ENCODE assay signal across 8 cellular contexts in the genomic region with DNA sequence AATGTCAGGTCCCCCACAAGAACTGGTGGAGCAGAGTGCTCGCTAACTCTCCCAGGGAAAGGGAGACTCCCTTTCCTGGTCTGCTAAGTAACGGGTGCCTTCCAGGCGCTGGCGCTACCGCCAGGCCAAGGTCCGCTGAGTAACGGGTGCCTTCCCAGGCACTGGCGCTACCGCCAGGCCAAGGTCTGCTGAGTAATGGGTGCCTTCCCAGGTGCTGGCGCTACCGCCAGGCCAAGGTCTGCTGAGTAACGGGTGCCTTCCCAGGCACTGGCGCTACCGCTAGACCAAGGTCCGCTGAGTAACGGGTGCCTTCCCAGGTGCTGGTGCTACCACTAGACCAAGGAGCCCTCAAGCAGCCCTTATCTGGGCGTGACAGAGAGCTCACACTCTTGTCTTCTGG. TPM values are rescaled to one million over a fixed set of nuclear protein-coding genes. Genes with fewer than 3 reads are reported as not detected.
DNase-seq lines count a peak whose midpoint lies in the region; ATAC-seq, FAIRE-seq and TF ChIP-seq lines count a peak whose summit lies in the region.
"Not testable (repeated sequence)": the region's sequence is repeated elsewhere in the genome, so short reads cannot be mapped to it uniquely, and the experiment has no call there.
"Had no signal": no experiment of that assay in that cellular context is flagged by ENCODE, and none has a peak within 500 bp of the region (broad histone marks: within the 10 kb centered on the region; RNA-seq: fewer than 3 reads in every experiment).

No MANE protein-coding gene starts in this region.

- H2AFZ ChIP-seq in K562 (ENCODE audit: low read depth, low read length): peak overlapping the region; percentile 64

- not testable (repeated sequence) for BruUV-seq in K562 (replicated peaks; lab: Mats Ljungman, UMichigan)

- intact Hi-C loops in K562 (cut with micrococcal nuclease) (loop anchor here (5.0 to 10.0 kb wide), 2 partner anchors 162 to 459 kb away; partner anchors contain the start of genes C8G and TUBB4B), posterior vena cava (cut with DNase I) (loop anchor here (2.0 to 10.0 kb wide), 3 partner anchors 242 to 279 kb away; partner anchors contain the start of gene ABCA2 (in 1 of the 2)), aorta (cut with DNase I) (loop anchor here (10.0 kb wide), 2 partner anchors 159 to 279 kb away; partner anchors contain the start of genes C8G (in 1 of the 2) and FBXW5 (in 1 of the 2))

- not testable (repeated sequence) for TF ChIP-seq POLR2A in Peyer's patch (IDR thresholded peaks at IDR 0.05); K562 (conservative IDR thresholded peaks at IDR 0.05)

- H3K27ac ChIP-seq in Peyer's patch (peak overlapping the region in 1 of 4 donors; percentile 33), K562 (ENCODE audit: extremely low read depth, low read depth, low read length) (peak overlapping the region; percentile 72)
- H3K27ac ChIP-seq in aorta (ENCODE audit: low read depth in 1 of 2, low read length in 2 of 2): not testable (repeated sequence)

- not testable (repeated sequence) for H3K9me3 ChIP-seq in Peyer's patch; K562 (replicated peaks; ENCODE audit: control insufficient read depth, insufficient read depth, low read depth, low read length); aorta (ENCODE audit: control insufficient read depth, low read length)

- not testable (repeated sequence) for ATAC-seq in K562; aorta (ENCODE audit: low FRiP score)

- FAIRE-seq in K562 (lab: Jason Lieb, UNC): not testable (repeated sequence)

- not testable (repeated sequence) for H3K27me3 ChIP-seq in Peyer's patch; K562 (ENCODE audit: control insufficient read depth in 2 of 2, insufficient read depth in 2 of 2, low read length in 2 of 2); aorta (ENCODE audit: control insufficient read depth in 1 of 2, insufficient read depth in 2 of 2, low read length in 1 of 2)

- H4K20me1 ChIP-seq in K562 (replicated peaks; ENCODE audit: control insufficient read depth, insufficient read depth, low read length): not testable (repeated sequence)

- H3K36me3 ChIP-seq in Peyer's patch; K562 (ENCODE audit: control insufficient read depth, insufficient read depth, low read length); aorta (ENCODE audit: control insufficient read depth in 1 of 2, insufficient read depth in 2 of 2, low read length in 1 of 2): not testable (repeated sequence)

- not testable (repeated sequence) for H3K9me1 ChIP-seq in K562 (ENCODE audit: control insufficient read depth, insufficient read depth, low read length)

- H3K4me2 ChIP-seq in K562 (ENCODE audit: insufficient read depth, low read length): not testable (repeated sequence)

- CTCF ChIA-PET in K562 (lab: Yijun Ruan, JAX; ENCODE audit: low intra/inter-chr PET ratio): interaction anchor here (1.3 kb wide), 1 partner anchor 20 kb away, joined by 4 read pairs; no protein-coding TSS in a partner anchor

- peaks cover 0 to 37% (median 7%) of the 10 kb centered on the region in 4 donors for H3K4me1 ChIP-seq in Peyer's patch
- H3K4me1 ChIP-seq in K562 (replicated peaks in 1 of 2; ENCODE audit: control insufficient read depth in 2 of 2, insufficient read depth in 2 of 2, low read length in 2 of 2): peaks cover 31 to 45% of the 10 kb centered on the region in 2 experiments
- H3K4me1 ChIP-seq in aorta (ENCODE audit: control insufficient read depth in 1 of 2, insufficient read depth in 2 of 2, low read length in 2 of 2): not testable (repeated sequence)

- peak; percentile 86 for DNase-seq in Caki2 (ENCODE audit: low read depth)
- DNase-seq in Peyer's patch: peak in 2 of 3 donors; percentile 79 to 80
- DNase-seq in K562 (ENCODE audit: extremely low read depth in 1 of 4, low spot score in 3 of 4): peak in 1 of 4 experiments; percentile 52
- peak; percentile 74 for DNase-seq in kidney tubule cell (ENCODE audit: low spot score)
- DNase-seq in posterior vena cava (ENCODE audit: low spot score): peak; percentile 32
- DNase-seq in aorta: peak; percentile 17 to 24

- not testable (repeated sequence) for TF ChIP-seq RAD21 in K562 (CRISPR knock-in tag; conservative IDR thresholded peaks at IDR 0.05 in 1 of 2, IDR thresholded peaks at IDR 0.05 in 1 of 2)

- WGBS in K562 (ENCODE audit: insufficient coverage, low coverage, missing lambda C conversion rate): 11% methylated on average over 10 of the region's 17 CpGs
- 86 to 90% methylated on average over 17 of the region's 17 CpGs for WGBS in aorta, 2 donors

- POLR2A ChIA-PET in K562 (lab: Yijun Ruan, JAX): interaction anchor here (0.6 to 1.1 kb wide), 2 partner anchors 19 to 403 kb away, joined by 3 to 4 read pairs; partner anchors contain the start of gene SSNA1

- H3K9ac ChIP-seq in K562 (ENCODE audit: insufficient read depth in 1 of 2, low read depth in 2 of 2, low read length in 2 of 2): peak overlapping the region; percentile 47 to 79

- not testable (repeated sequence) for H3K4me3 ChIP-seq in Peyer's patch; K562; aorta (ENCODE audit: low read length in 2 of 2)

- peak in 1 of 6 experiments; percentile 12 for TF ChIP-seq CTCF in Peyer's patch (IDR thresholded peaks at IDR 0.05)
- not testable (repeated sequence) for TF ChIP-seq CTCF in K562 (IDR thresholded peaks at IDR 0.05 in 2 of 3, conservative IDR thresholded peaks at IDR 0.05 in 1 of 3; ENCODE audit: insufficient read depth in 2 of 3, low read depth in 1 of 3, low read length in 3 of 3)

- TF ChIP-seq EP300 in K562 (IDR thresholded peaks at IDR 0.05; ENCODE audit: low read length): not testable (repeated sequence)

- H3K79me2 ChIP-seq in K562 (ENCODE audit: control insufficient read depth, insufficient read depth, low read length): not testable (repeated sequence)

- in situ Hi-C loops in Caki2 (cut with HindIII; ENCODE audit: low pct_unique_long_range_greater_than_20kb, low sequenced_read_pairs): not testable (repeated sequence)
- in situ Hi-C loops in K562 (cut with MboI): loop anchor here (25.0 kb wide), 1 partner anchor 452 kb away; the partner anchor contains the start of genes CYSRT1, RNF224, SLC34A3 and TUBB4B

RNA-seq across cellular contexts. Expression of gene TMEM141, which starts 5.6 kb away (rescaled TPM):
- 230 and 313 TPM in 2 replicates for total RNA-seq in Caki2 (2014; rRNA removed; shearing (Covaris generic); ENCODE audit: low replicate concordance)
- 100 to 1,000 TPM in 3 of 4 donors, 10 to 100 TPM in 1; 52.0 to 240 (median 187) TPM for total RNA-seq in Peyer's patch
- 14.3 and 58.8 TPM in 2 replicates for total RNA-seq in K562 (2011; cell fraction: chromatin; rRNA removed; ENCODE audit: low replicate concordance)
- 81.7 and 85.9 TPM in 2 replicates for total RNA-seq in K562 (2011; cell fraction: nucleolus; rRNA removed)
- 50.0 and 50.2 TPM in 2 replicates for total RNA-seq in K562 (2011; cell fraction: nucleoplasm; rRNA removed)
- 113 and 143 TPM in 2 replicates for total RNA-seq in K562 (2014; rRNA removed)
- total RNA-seq in K562 (2014; rRNA removed; fragmentation: Illumina TruSeq; extraction: Trizol): 36.2 and 53.6 TPM in 2 replicates
- 68.9 and 69.5 TPM in 2 replicates for total RNA-seq in K562 (2015; rRNA removed; fragmentation: Illumina TruSeq; extraction: Trizol)
- total RNA-seq in K562 (2021): 78.7 and 94.7 TPM in 2 replicates
- 74.8 and 80.1 TPM in 2 replicates for polyA plus RNA-seq in K562 (2011; rRNA removed)
- 132 and 164 TPM in 2 replicates for polyA plus RNA-seq in K562 (2011; cell fraction: cytosol; rRNA removed)
- 87.8 and 100 TPM in 2 replicates for polyA plus RNA-seq in K562 (2011; cell fraction: nucleus; rRNA removed)
- 76.7 and 87.0 TPM in 2 replicates for polyA plus RNA-seq in K562 (2012)
- polyA plus RNA-seq in K562 (2014; fragmentation: Illumina TruSeq; extraction: Trizol): 110 and 112 TPM in 2 replicates
- polyA plus RNA-seq in K562 (2014; fragmentation: Nextera tagmentation; extraction: Ambion mirVana): 10 to 100 TPM; 21.5 to 35.8 TPM
- polyA plus RNA-seq in K562 (2014; rRNA removed): 123 and 134 TPM in 2 replicates
- polyA minus RNA-seq in K562 (2011; rRNA and poly(A)+ RNA removed): 10.4 and 13.4 TPM in 2 replicates
- 13.7 and 16.5 TPM in 2 replicates for polyA minus RNA-seq in K562 (2011; cell fraction: cytosol; rRNA and poly(A)+ RNA removed)
- polyA minus RNA-seq in K562 (2011; cell fraction: nucleus; rRNA and poly(A)+ RNA removed): 31.6 and 42.7 TPM in 2 replicates
- total RNA-seq in posterior vena cava: 10 to 100 TPM; 28.1 to 33.9 TPM
- total RNA-seq in aorta: 10 to 100 TPM; 26.6 to 27.0 TPM
- 10 to 100 TPM; 57.0 to 95.8 TPM for polyA plus RNA-seq in aorta

RNA-seq across cellular contexts. Expression of gene CCDC183, which starts 10.6 kb away (rescaled TPM):
- 1.1 TPM in 1 of 2 replicates, not detected in the other for total RNA-seq in Caki2 (2014; rRNA removed; shearing (Covaris generic); ENCODE audit: low replicate concordance)
- 10 to 100 TPM; 16.6 to 69.9 (median 46.0) TPM for total RNA-seq in Peyer's patch
- total RNA-seq in K562 (2011; cell fraction: chromatin; rRNA removed; ENCODE audit: low replicate concordance): 2.0 and 6.7 TPM in 2 replicates
- total RNA-seq in K562 (2011; cell fraction: nucleolus; rRNA removed): 1.2 and 2.7 TPM in 2 replicates
- total RNA-seq in K562 (2011; cell fraction: nucleoplasm; rRNA removed): 1.7 and 3.0 TPM in 2 replicates
- total RNA-seq in K562 (2014; rRNA removed): 0.12 TPM in 1 of 2 replicates, not detected in the other
- not detected in 2 replicates for total RNA-seq in K562 (2014; rRNA removed; fragmentation: Illumina TruSeq; extraction: Trizol)
- total RNA-seq in K562 (2015; rRNA removed; fragmentation: Illumina TruSeq; extraction: Trizol): 0.19 and 0.22 TPM in 2 replicates
- total RNA-seq in K562 (2021): 0.29 and 0.54 TPM in 2 replicates
- polyA plus RNA-seq in K562 (2011; rRNA removed): 0.60 and 0.65 TPM in 2 replicates
- 0.27 and 0.30 TPM in 2 replicates for polyA plus RNA-seq in K562 (2011; cell fraction: cytosol; rRNA removed)
- 8.9 and 13.6 TPM in 2 replicates for polyA plus RNA-seq in K562 (2011; cell fraction: nucleus; rRNA removed)
- polyA plus RNA-seq in K562 (2012): 0.96 and 3.6 TPM in 2 replicates
- polyA plus RNA-seq in K562 (2014; fragmentation: Illumina TruSeq; extraction: Trizol): 0.12 and 0.33 TPM in 2 replicates
- polyA plus RNA-seq in K562 (2014; fragmentation: Nextera tagmentation; extraction: Ambion mirVana): not detected
- polyA plus RNA-seq in K562 (2014; rRNA removed): 0.21 and 1.7 TPM in 2 replicates
- polyA minus RNA-seq in K562 (2011; rRNA and poly(A)+ RNA removed): not detected in 2 replicates
- polyA minus RNA-seq in K562 (2011; cell fraction: cytosol; rRNA and poly(A)+ RNA removed): not detected in 2 replicates
- polyA minus RNA-seq in K562 (2011; cell fraction: nucleus; rRNA and poly(A)+ RNA removed): 1.1 and 1.6 TPM in 2 replicates
- total RNA-seq in posterior vena cava: under 1 TPM; 0.29 to 0.42 TPM
- under 1 TPM; 0.45 to 0.58 TPM for total RNA-seq in aorta
- under 1 TPM; 0.46 to 0.50 TPM for polyA plus RNA-seq in aorta
- total RNA-seq: H4 had no signal

RNA-seq across cellular contexts. Expression of gene LCN15, which starts 21.2 kb away (rescaled TPM):
- total RNA-seq in Caki2 (2014; rRNA removed; shearing (Covaris generic); ENCODE audit: low replicate concordance): not detected in 2 replicates
- 1 to 10 TPM in 2 of 4 donors, not detected in 2; 1.5 to 9.3 TPM for total RNA-seq in Peyer's patch
- total RNA-seq in K562 (2011; cell fraction: chromatin; rRNA removed; ENCODE audit: low replicate concordance): 0.37 TPM in 1 of 2 replicates, not detected in the other
- total RNA-seq in K562 (2011; cell fraction: nucleolus; rRNA removed): 0.13 and 0.33 TPM in 2 replicates
- total RNA-seq in K562 (2011; cell fraction: nucleoplasm; rRNA removed): 0.22 and 0.38 TPM in 2 replicates
- not detected in 2 replicates for total RNA-seq in K562 (2014; rRNA removed)
- total RNA-seq in K562 (2014; rRNA removed; fragmentation: Illumina TruSeq; extraction: Trizol): not detected in 2 replicates
- total RNA-seq in K562 (2015; rRNA removed; fragmentation: Illumina TruSeq; extraction: Trizol): not detected in 2 replicates
- total RNA-seq in K562 (2021): not detected in 2 replicates
- polyA plus RNA-seq in K562 (2011; rRNA removed): 0.11 TPM in 1 of 2 replicates, not detected in the other
- 0.15 and 0.18 TPM in 2 replicates for polyA plus RNA-seq in K562 (2011; cell fraction: cytosol; rRNA removed)
- polyA plus RNA-seq in K562 (2011; cell fraction: nucleus; rRNA removed): 0.30 and 0.37 TPM in 2 replicates
- polyA plus RNA-seq in K562 (2012): 0.24 TPM in 1 of 2 replicates, not detected in the other
- not detected in 2 replicates for polyA plus RNA-seq in K562 (2014; fragmentation: Illumina TruSeq; extraction: Trizol)
- not detected for polyA plus RNA-seq in K562 (2014; fragmentation: Nextera tagmentation; extraction: Ambion mirVana)
- polyA plus RNA-seq in K562 (2014; rRNA removed): 0.13 and 0.66 TPM in 2 replicates
- not detected in 2 replicates for polyA minus RNA-seq in K562 (2011; rRNA and poly(A)+ RNA removed)
- polyA minus RNA-seq in K562 (2011; cell fraction: cytosol; rRNA and poly(A)+ RNA removed): not detected in 2 replicates
- 0.11 TPM in 1 of 2 replicates, not detected in the other for polyA minus RNA-seq in K562 (2011; cell fraction: nucleus; rRNA and poly(A)+ RNA removed)
- not detected for total RNA-seq in posterior vena cava
- not detected for total RNA-seq in aorta
- under 1 TPM in 1 of 2 donors, not detected in 1; 0.88 TPM for polyA plus RNA-seq in aorta
- total RNA-seq: H4, LHCN-M2 had no signal

RNA-seq across cellular contexts. Expression of gene RABL6, which starts 22.2 kb away (rescaled TPM):
- 103 and 104 TPM in 2 replicates for total RNA-seq in Caki2 (2014; rRNA removed; shearing (Covaris generic); ENCODE audit: low replicate concordance)
- total RNA-seq in Peyer's patch: 100 to 1,000 TPM in 3 of 4 donors, 10 to 100 TPM in 1; 98.4 to 187 (median 134) TPM
- 250 and 572 TPM in 2 replicates for total RNA-seq in K562 (2011; cell fraction: chromatin; rRNA removed; ENCODE audit: low replicate concordance)
- 321 and 330 TPM in 2 replicates for total RNA-seq in K562 (2011; cell fraction: nucleolus; rRNA removed)
- total RNA-seq in K562 (2011; cell fraction: nucleoplasm; rRNA removed): 231 and 237 TPM in 2 replicates
- total RNA-seq in K562 (2014; rRNA removed): 141 and 154 TPM in 2 replicates
- total RNA-seq in K562 (2014; rRNA removed; fragmentation: Illumina TruSeq; extraction: Trizol): 34.2 and 44.6 TPM in 2 replicates
- 84.5 and 85.0 TPM in 2 replicates for total RNA-seq in K562 (2015; rRNA removed; fragmentation: Illumina TruSeq; extraction: Trizol)
- 165 and 181 TPM in 2 replicates for total RNA-seq in K562 (2021)
- polyA plus RNA-seq in K562 (2011; rRNA removed): 109 and 142 TPM in 2 replicates
- polyA plus RNA-seq in K562 (2011; cell fraction: cytosol; rRNA removed): 89.0 and 119 TPM in 2 replicates
- 341 and 396 TPM in 2 replicates for polyA plus RNA-seq in K562 (2011; cell fraction: nucleus; rRNA removed)
- 134 and 138 TPM in 2 replicates for polyA plus RNA-seq in K562 (2012)
- polyA plus RNA-seq in K562 (2014; fragmentation: Illumina TruSeq; extraction: Trizol): 68.9 and 82.6 TPM in 2 replicates
- 1 to 10 TPM; 5.6 to 6.4 TPM for polyA plus RNA-seq in K562 (2014; fragmentation: Nextera tagmentation; extraction: Ambion mirVana)
- 121 and 124 TPM in 2 replicates for polyA plus RNA-seq in K562 (2014; rRNA removed)
- polyA minus RNA-seq in K562 (2011; rRNA and poly(A)+ RNA removed): 64.4 and 75.7 TPM in 2 replicates
- 71.6 and 75.2 TPM in 2 replicates for polyA minus RNA-seq in K562 (2011; cell fraction: cytosol; rRNA and poly(A)+ RNA removed)
- polyA minus RNA-seq in K562 (2011; cell fraction: nucleus; rRNA and poly(A)+ RNA removed): 89.1 and 116 TPM in 2 replicates
- total RNA-seq in posterior vena cava: 10 to 100 TPM; 47.9 to 49.8 TPM
- 10 to 100 TPM; 47.2 to 52.0 TPM for total RNA-seq in aorta
- polyA plus RNA-seq in aorta: 10 to 100 TPM; 31.3 to 76.1 TPM

RNA-seq across cellular contexts. Expression of gene LCN8, which starts 27.5 kb away (rescaled TPM):
- not detected in 2 replicates for total RNA-seq in Caki2 (2014; rRNA removed; shearing (Covaris generic); ENCODE audit: low replicate concordance)
- not detected for total RNA-seq in Peyer's patch
- 0.14 TPM in 1 of 2 replicates, not detected in the other for total RNA-seq in K562 (2011; cell fraction: chromatin; rRNA removed; ENCODE audit: low replicate concordance)
- not detected in 2 replicates for total RNA-seq in K562 (2011; cell fraction: nucleolus; rRNA removed)
- total RNA-seq in K562 (2011; cell fraction: nucleoplasm; rRNA removed): not detected in 2 replicates
- not detected in 2 replicates for total RNA-seq in K562 (2014; rRNA removed)
- not detected in 2 replicates for total RNA-seq in K562 (2014; rRNA removed; fragmentation: Illumina TruSeq; extraction: Trizol)
- not detected in 2 replicates for total RNA-seq in K562 (2015; rRNA removed; fragmentation: Illumina TruSeq; extraction: Trizol)
- total RNA-seq in K562 (2021): not detected in 2 replicates
- not detected in 2 replicates for polyA plus RNA-seq in K562 (2011; rRNA removed)
- not detected in 2 replicates for polyA plus RNA-seq in K562 (2011; cell fraction: cytosol; rRNA removed)
- not detected in 2 replicates for polyA plus RNA-seq in K562 (2011; cell fraction: nucleus; rRNA removed)
- polyA plus RNA-seq in K562 (2012): not detected in 2 replicates
- polyA plus RNA-seq in K562 (2014; fragmentation: Illumina TruSeq; extraction: Trizol): not detected in 2 replicates
- polyA plus RNA-seq in K562 (2014; fragmentation: Nextera tagmentation; extraction: Ambion mirVana): not detected
- not detected in 2 replicates for polyA plus RNA-seq in K562 (2014; rRNA removed)
- not detected in 2 replicates for polyA minus RNA-seq in K562 (2011; rRNA and poly(A)+ RNA removed)
- not detected in 2 replicates for polyA minus RNA-seq in K562 (2011; cell fraction: cytosol; rRNA and poly(A)+ RNA removed)
- not detected in 2 replicates for polyA minus RNA-seq in K562 (2011; cell fraction: nucleus; rRNA and poly(A)+ RNA removed)
- not detected for total RNA-seq in posterior vena cava
- not detected for total RNA-seq in aorta
- polyA plus RNA-seq in aorta: under 1 TPM in 1 of 2 donors, not detected in 1; 0.10 TPM
- total RNA-seq: H4, LHCN-M2 had no signal
